ENCODE assay signal across 9 cellular contexts in genomic region chr10:96374985-96375830, GRCh38. TPM values are rescaled to one million over a fixed set of nuclear protein-coding genes. Genes with fewer than 3 reads are reported as not detected.
A peak's percentile ranks its signal among the peaks of the same experiment; 100 is the strongest.
DNase-seq lines count a peak whose midpoint lies in the region; ATAC-seq and TF ChIP-seq lines count a peak whose summit lies in the region.
"Had no signal": no experiment of that assay in that cellular context is flagged by ENCODE, and none has a peak within 500 bp of the region (broad histone marks: within the 10 kb centered on the region; RNA-seq: fewer than 3 reads in every experiment).

No MANE protein-coding gene starts in this region.

- 6 to 8% methylated on average over 33 to 35 of the region's 36 CpGs for WGBS in lower leg skin, 2 donors

- peak in 1 of 3 donors; percentile 52 for TF ChIP-seq CTCF in lower leg skin (IDR thresholded peaks at IDR 0.05)

- TF ChIP-seq POLR2A in lower leg skin (IDR thresholded peaks at IDR 0.05), result no peak

- H3K9ac ChIP-seq in duodenal mucosa (ENCODE audit: low read depth in 1 of 2, low read length in 2 of 2), result peak overlapping the region; percentile 32 to 70

- peaks cover 8 to 11% of the 10 kb centered on the region in 2 donors for H3K4me1 ChIP-seq in duodenal mucosa (ENCODE audit: control insufficient read depth in 1 of 2, insufficient read depth in 2 of 2, low read length in 2 of 2)

- H3K27me3 ChIP-seq in duodenal mucosa (ENCODE audit: control insufficient read depth in 1 of 2, insufficient read depth in 2 of 2, low read length in 2 of 2), result peaks cover 0 to 7% of the 10 kb centered on the region in 2 donors

- no peak overlapping the region for H3K27ac ChIP-seq in duodenal mucosa (ENCODE audit: low read depth, low read length)

- peak overlapping the region; percentile 75 to 83 for H3K4me3 ChIP-seq in duodenal mucosa (ENCODE audit: low read depth in 1 of 2, low read length in 2 of 2)
- no peak overlapping the region for H3K4me3 ChIP-seq in lower leg skin (ENCODE audit: low read depth, poor library complexity, severe bottlenecking)

- H3K9me3 ChIP-seq in duodenal mucosa (ENCODE audit: control insufficient read depth in 1 of 2, low read length in 2 of 2), result no peaks in the 10 kb centered on the region

- intact Hi-C loops in lower leg skin (cut with DNase I; ENCODE audit: low total_unique reads), result no loop called here

- peak; percentile 80 for ATAC-seq in GM19023 (IDR thresholded peaks at IDR 0.05; ENCODE audit: unreplicated experiment)
- ATAC-seq in HG03378 (IDR thresholded peaks at IDR 0.05; ENCODE audit: unreplicated experiment), result peak; percentile 74

- DNase-seq in AG20443 (ENCODE audit: low spot score) (peak; percentile 97), NCI-H526 treated with DMSO at 0.1 percent for 48 hours (lab: John Stamatoyannopoulos, UW) (peak; percentile 50), lower leg skin (ENCODE audit: low spot score in 2 of 2) (peak; percentile 82 to 96)
- DNase-seq in activated CD4-positive, alpha-beta T cell treated with anti-CD3 and anti-CD28 coated beads, Interleukin-2, amount 50 U/mL, for 4 hours, result peak; percentile 63 to 64
- DNase-seq in stimulated activated CD4-positive, alpha-beta T cell treated with anti-CD3 and anti-CD28 coated beads, Interleukin-4, amount 100 ng/mL, for 48 hours (ENCODE audit: low read depth in 2 of 2), result peak; percentile 69 to 75

- H3K36me3 ChIP-seq in duodenal mucosa (ENCODE audit: control insufficient read depth in 1 of 2, insufficient read depth in 2 of 2, low read length in 2 of 2), result no peaks in the 10 kb centered on the region

RNA-seq across cellular contexts. Expression of gene OPALIN, which starts 16.4 kb away (rescaled TPM):
- not detected for total RNA-seq in lower leg skin
- total RNA-seq: T-helper 1 cell treated with Interleukin-12 subunit alpha and Interleukin-12 subunit beta and Interleukin-4 antibody, amounts not matched to agents 30 ng/mL and 1 ng/mL, for 36 hours had no signal
